ENCODE assay signal across 15 cellular contexts in the genomic region with DNA sequence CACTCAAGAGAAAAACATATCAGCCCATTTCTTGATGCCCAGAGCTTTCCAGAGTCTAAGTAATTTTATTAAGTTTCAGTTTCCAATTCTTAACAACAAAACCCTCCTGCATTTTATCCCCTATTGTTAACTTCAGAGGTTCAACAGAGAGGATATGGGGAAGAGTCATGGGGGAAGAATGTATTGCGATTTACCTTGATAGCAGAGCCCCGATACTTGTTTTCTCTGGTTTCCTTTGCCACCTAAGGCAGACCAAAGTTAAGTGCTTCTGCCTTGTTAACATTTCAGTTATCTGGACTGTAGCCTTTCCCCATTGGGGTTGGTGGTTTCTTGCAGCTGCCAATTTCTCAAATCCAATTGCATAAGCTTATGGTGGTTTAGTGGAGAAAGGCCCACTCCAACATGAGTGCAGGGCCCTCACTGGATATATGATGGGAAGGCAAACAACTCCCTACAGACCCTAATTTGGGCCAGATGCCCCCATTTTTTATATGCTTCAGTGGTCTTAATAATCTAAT.
DNase-seq lines count a peak whose midpoint lies in the region; ATAC-seq and TF ChIP-seq lines count a peak whose summit lies in the region.
"Had no signal": no experiment of that assay in that cellular context is flagged by ENCODE, and none has a peak within 500 bp of the region (broad histone marks: within the 10 kb centered on the region; RNA-seq: fewer than 3 reads in every experiment).

No MANE protein-coding gene starts in this region.

- no peaks in the 10 kb centered on the region for H3K9me3 Mint-ChIP-seq in natural killer cell treated with Interleukin-12 subunit alpha and Interleukin-12 subunit beta and Interleukin-15 and Interleukin-18, amount 100 ng/mL, for 72 hours
- no peaks in the 10 kb centered on the region for H3K9me3 Mint-ChIP-seq in activated CD4-positive, alpha-beta memory T cell treated with anti-CD3 and anti-CD28 coated beads for 36 hours
- H3K9me3 Mint-ChIP-seq: activated T-helper 1 cell treated with anti-CD3 and anti-CD28 coated beads, Interleukin-12 subunit alpha, Interleukin-12 subunit beta, Interleukin-2, Interleukin-4 antibody, amounts not matched to agents 30 ng/mL and 10 ng/mL and 1 ng/mL, durations not matched to agents 14 hours and 24 hours and 36 hours; memory B cell; T-helper 1 cell treated with Interleukin-12 subunit alpha and Interleukin-12 subunit beta and Interleukin-4 antibody, amounts not matched to agents 30 μg/mL and 1 μg/mL, for 36 hours had no signal

- no peak overlapping the region for H3K4me3 ChIP-seq in SK-N-SH (ENCODE audit: low read depth in 2 of 2, low read length in 1 of 2)
- H3K4me3 ChIP-seq in NB4 (ENCODE audit: low read depth, low read length), result no peak overlapping the region
- H3K4me3 ChIP-seq in cardiac fibroblast (replicated peaks in 1 of 2; ENCODE audit: low read depth in 2 of 2, low read length in 2 of 2), result no peak overlapping the region
- H3K4me3 ChIP-seq: HAP-1, smooth muscle cell had no signal

- WGBS in SK-N-SH (ENCODE audit: low lambda C conversion rate), result 95% methylated on average over 2 of the region's 2 CpGs

- no peaks in the 10 kb centered on the region for H3K9me3 ChIP-seq in SK-N-SH
- H3K9me3 ChIP-seq: HAP-1 had no signal

- ATAC-seq in SK-N-SH treated with all-trans-retinoic acid at 6 μM for 48 hours, result no peak
- ATAC-seq in natural killer cell treated with Interleukin-12 subunit alpha and Interleukin-12 subunit beta and Interleukin-15 and Interleukin-18, amount 100 ng/mL, for 72 hours, result peak; percentile 32 to 36
- no peak for ATAC-seq in HG02970 (IDR thresholded peaks at IDR 0.05; ENCODE audit: low FRiP score, unreplicated experiment)

- TF ChIP-seq CTCF in SK-N-SH (IDR thresholded peaks at IDR 0.05) (no peak), NB4 (IDR thresholded peaks at IDR 0.05; ENCODE audit: low read depth, low read length) (no peak), cardiac fibroblast (IDR thresholded peaks at IDR 0.05; ENCODE audit: low read depth, low read length) (no peak)

- H3K36me3 Mint-ChIP-seq in natural killer cell treated with Interleukin-12 subunit alpha and Interleukin-12 subunit beta and Interleukin-15 and Interleukin-18, amount 100 ng/mL, for 72 hours, result peaks cover 31% of the 10 kb centered on the region
- peaks cover 37% of the 10 kb centered on the region for H3K36me3 Mint-ChIP-seq in activated CD4-positive, alpha-beta memory T cell treated with anti-CD3 and anti-CD28 coated beads for 36 hours

- DNase-seq in SK-N-SH (no peak), NB4 (ENCODE audit: low read depth) (peak; percentile 74), cardiac fibroblast (ENCODE audit: low read depth in 2 of 2) (peak; percentile 57 to 64), amygdala (lab: John Stamatoyannopoulos, UW) (no peak)
- no peak for DNase-seq in natural killer cell treated with Interleukin-12 subunit alpha and Interleukin-12 subunit beta and Interleukin-15 and Interleukin-18, amount 100 ng/mL, for 72 hours (ENCODE audit: low spot score)
- DNase-seq in activated CD4-positive, alpha-beta memory T cell treated with anti-CD3 and anti-CD28 coated beads for 36 hours, result no peak
- DNase-seq: 8988T; activated CD4-positive, alpha-beta T cell treated with anti-CD3 and anti-CD28 coated beads for 4 hours had no signal

- peaks cover 0 to 43% of the 10 kb centered on the region in 2 experiments for H3K4me1 ChIP-seq in SK-N-SH (ENCODE audit: control insufficient read depth in 1 of 2, insufficient read depth in 2 of 2, low read depth in 1 of 2, low read length in 1 of 2)
- H3K4me1 ChIP-seq: HAP-1 had no signal

- H3F3A ChIP-seq in SK-N-SH (replicated peaks; ENCODE audit: insufficient read depth), result peaks cover 56% of the 10 kb centered on the region

- H3K27me3 ChIP-seq in SK-N-SH (ENCODE audit: insufficient read depth), result no peaks in the 10 kb centered on the region

- H3K27ac Mint-ChIP-seq in natural killer cell treated with Interleukin-12 subunit alpha and Interleukin-12 subunit beta and Interleukin-15 and Interleukin-18, amount 100 ng/mL, for 72 hours, result peak overlapping the region in 1 of 2 donors; percentile 45
- H3K27ac Mint-ChIP-seq in activated CD4-positive, alpha-beta memory T cell treated with anti-CD3 and anti-CD28 coated beads for 36 hours, result no peak overlapping the region
- H3K27ac Mint-ChIP-seq: activated T-helper 1 cell treated with anti-CD3 and anti-CD28 coated beads, Interleukin-12 subunit alpha, Interleukin-12 subunit beta, Interleukin-2, Interleukin-4 antibody, amounts not matched to agents 30 ng/mL and 10 ng/mL and 1 ng/mL, durations not matched to agents 14 hours and 24 hours and 36 hours; memory B cell; T-helper 1 cell treated with Interleukin-12 subunit alpha and Interleukin-12 subunit beta and Interleukin-4 antibody, amounts not matched to agents 30 μg/mL and 1 μg/mL, for 36 hours had no signal

- H3K79me2 ChIP-seq in SK-N-SH (ENCODE audit: insufficient read depth), result peaks cover 8% of the 10 kb centered on the region; the same call in 1 of the 2 replicates

- H3K9ac ChIP-seq in SK-N-SH, result no peak overlapping the region

- H2AFZ ChIP-seq in SK-N-SH (ENCODE audit: low read depth), result no peak overlapping the region

- no peak overlapping the region for H3K4me2 ChIP-seq in SK-N-SH
- H3K4me2 ChIP-seq: smooth muscle cell had no signal

- CTCF ChIA-PET in SK-N-SH (lab: Yijun Ruan, JAX), result interaction anchor here (1.2 to 1.5 kb wide), 3 partner anchors 12 to 147 kb away, joined by 3 read pairs; no protein-coding TSS in a partner anchor
- CTCF ChIA-PET in activated CD4-positive, alpha-beta memory T cell treated with anti-CD3 and anti-CD28 coated beads for 36 hours (lab: Charles Lee), result interaction anchor here (1.0 to 1.5 kb wide), 3 partner anchors 10 to 782 kb away, joined by 3 to 5 read pairs (median 4); no protein-coding TSS in a partner anchor

- peak overlapping the region; percentile 28 to 81; a peak in 3 of 4 replicates for H3K27ac ChIP-seq in SK-N-SH (ENCODE audit: low read depth in 2 of 2, low read length in 1 of 2)

- intact Hi-C loops in activated CD4-positive, alpha-beta memory T cell treated with anti-CD3 and anti-CD28 coated beads for 36 hours (cut with micrococcal nuclease), result no loop called here

- H3K4me3 Mint-ChIP-seq in natural killer cell treated with Interleukin-12 subunit alpha and Interleukin-12 subunit beta and Interleukin-15 and Interleukin-18, amount 100 ng/mL, for 72 hours, result no peak overlapping the region
- H3K4me3 Mint-ChIP-seq in activated CD4-positive, alpha-beta memory T cell treated with anti-CD3 and anti-CD28 coated beads for 36 hours, result no peak overlapping the region
- H3K4me3 Mint-ChIP-seq: activated T-helper 1 cell treated with anti-CD3 and anti-CD28 coated beads, Interleukin-12 subunit alpha, Interleukin-12 subunit beta, Interleukin-2, Interleukin-4 antibody, amounts not matched to agents 30 ng/mL and 10 ng/mL and 1 ng/mL, durations not matched to agents 14 hours and 24 hours and 36 hours; memory B cell; T-helper 1 cell treated with Interleukin-12 subunit alpha and Interleukin-12 subunit beta and Interleukin-4 antibody, amounts not matched to agents 30 μg/mL and 1 μg/mL, for 36 hours had no signal

- TF ChIP-seq POLR2A in NB4 (IDR thresholded peaks at IDR 0.05; ENCODE audit: extremely low read depth, insufficient read length), result no peak

- TF ChIP-seq EP300 in SK-N-SH (IDR thresholded peaks at IDR 0.05; ENCODE audit: borderline replicate concordance in 1 of 2, low read depth in 1 of 2, low read length in 1 of 2), result no peak

- H3K4me1 Mint-ChIP-seq in natural killer cell treated with Interleukin-12 subunit alpha and Interleukin-12 subunit beta and Interleukin-15 and Interleukin-18, amount 100 ng/mL, for 72 hours (ENCODE audit: low read depth in 2 of 2), result peaks cover 12 to 40% of the 10 kb centered on the region in 2 donors
- peaks cover 23% of the 10 kb centered on the region for H3K4me1 Mint-ChIP-seq in activated CD4-positive, alpha-beta memory T cell treated with anti-CD3 and anti-CD28 coated beads for 36 hours (ENCODE audit: low read depth)
- H3K4me1 Mint-ChIP-seq: memory B cell had no signal

- H3K36me3 ChIP-seq in SK-N-SH (replicated peaks in 1 of 2; ENCODE audit: control insufficient read depth in 1 of 2, insufficient read depth in 2 of 2, low read length in 1 of 2), result peaks cover 75 to 79% of the 10 kb centered on the region in 2 experiments

- no peaks in the 10 kb centered on the region for H3K9me2 ChIP-seq in SK-N-SH

- H3K27me3 Mint-ChIP-seq in natural killer cell treated with Interleukin-12 subunit alpha and Interleukin-12 subunit beta and Interleukin-15 and Interleukin-18, amount 100 ng/mL, for 72 hours, result no peaks in the 10 kb centered on the region
- no peaks in the 10 kb centered on the region for H3K27me3 Mint-ChIP-seq in activated CD4-positive, alpha-beta memory T cell treated with anti-CD3 and anti-CD28 coated beads for 36 hours
- H3K27me3 Mint-ChIP-seq: memory B cell had no signal

- POLR2A ChIA-PET in SK-N-SH (lab: Yijun Ruan, JAX), result no interaction called here
- POLR2A ChIA-PET in activated CD4-positive, alpha-beta memory T cell treated with anti-CD3 and anti-CD28 coated beads for 36 hours (lab: Charles Lee), result interaction anchor here (1.2 kb wide), 1 partner anchor 9 kb away, joined by 3 read pairs; no protein-coding TSS in a partner anchor

- H4K20me1 ChIP-seq in SK-N-SH (ENCODE audit: insufficient read depth), result no peaks in the 10 kb centered on the region

- no peak for TF ChIP-seq RAD21 in SK-N-SH (IDR thresholded peaks at IDR 0.05; ENCODE audit: low read length)

TF ChIP-seq in SK-N-SH, 30 proteins besides CTCF, POLR2A, EP300 and RAD21 (continues in another document):
- no peak for TF ChIP-seq POLR2AphosphoS5 (IDR thresholded peaks at IDR 0.05; ENCODE audit: low read depth, low read length)
- TF ChIP-seq GABPA (IDR thresholded peaks at IDR 0.05; ENCODE audit: low read depth), result no peak

TF ChIP-seq in SK-N-SH treated with all-trans-retinoic acid at 6 μM for 48 hours, 23 proteins besides CTCF, POLR2A, EP300 and RAD21:
- TF ChIP-seq GLIS3 (CRISPR knock-in tag; IDR thresholded peaks at IDR 0.05), result no peak

Comparison
In these comparisons a context has a peak if more than half of its experiments do, and no peak if none do; other contexts are left out.
1. DNase-seq: peak in NB4 (single experiment) and cardiac fibroblast (2 of 2); none in SK-N-SH (single experiment), natural killer cell treated with Interleukin-12 subunit alpha and Interleukin-12 subunit beta and Interleukin-15 and Interleukin-18, amount 100 ng/mL, for 72 hours (single experiment), amygdala (0 of 56) and activated CD4-positive, alpha-beta memory T cell treated with anti-CD3 and anti-CD28 coated beads for 36 hours (single experiment).
2. ATAC-seq: peak in natural killer cell treated with Interleukin-12 subunit alpha and Interleukin-12 subunit beta and Interleukin-15 and Interleukin-18, amount 100 ng/mL, for 72 hours (2 of 2); none in SK-N-SH treated with all-trans-retinoic acid at 6 μM for 48 hours (single experiment) and HG02970 (single experiment).